19 cellular contexts compared by ENCODE assay signal in genomic region chr3:159739166-159739565, GRCh38.
"Had no signal": no experiment of that assay in that cellular context is flagged by ENCODE, and none has a peak within 500 bp of the region (broad histone marks: within the 10 kb centered on the region; RNA-seq: fewer than 3 reads in every experiment).

No MANE protein-coding gene starts in this region.

- H3K27ac ChIP-seq: coronary artery, dorsolateral prefrontal cortex, esophagus muscularis mucosa, foreskin keratinocyte, gastroesophageal sphincter, heart left ventricle, left ventricle myocardium inferior, lower lobe of right lung had no signal

- H3K4me1 ChIP-seq: foreskin keratinocyte, left ventricle myocardium inferior had no signal

- H3K9me3 ChIP-seq: esophagus muscularis mucosa, gastroesophageal sphincter, heart left ventricle, left ventricle myocardium inferior, lower lobe of right lung had no signal

- H3K36me3 ChIP-seq: esophagus muscularis mucosa, gastroesophageal sphincter, heart left ventricle, left ventricle myocardium inferior, lower lobe of right lung had no signal

- FAIRE-seq: colon, endothelial cell of umbilical vein, frontal cortex had no signal

- H3K27me3 ChIP-seq: dorsolateral prefrontal cortex, esophagus muscularis mucosa, foreskin keratinocyte, gastroesophageal sphincter, heart left ventricle had no signal

- ATAC-seq: gastroesophageal sphincter, heart left ventricle, left cardiac atrium, lower lobe of right lung had no signal

- DNase-seq: dermis blood vessel endothelial cell; dorsolateral prefrontal cortex; effector CD4-positive, alpha-beta T cell; effector memory CD4-positive, alpha-beta T cell; foreskin keratinocyte; heart left ventricle; hippocampal formation; islet precursor cell; left cardiac atrium; left ventricle myocardium inferior; lower lobe of right lung; mesenchymal stem cell; midbrain had no signal

- H3K4me3 ChIP-seq: coronary artery, dorsolateral prefrontal cortex, esophagus muscularis mucosa, gastroesophageal sphincter, heart left ventricle, left ventricle myocardium inferior, lower lobe of right lung had no signal
